9 cellular contexts compared by ENCODE assay signal in genomic region chr11:78078218-78079167, GRCh38. TPM values are rescaled to one million over a fixed set of nuclear protein-coding genes. Genes with fewer than 3 reads are reported as not detected.
DNase-seq lines count a peak whose midpoint lies in the region; ATAC-seq, FAIRE-seq and TF ChIP-seq lines count a peak whose summit lies in the region.
"Had no signal": no experiment of that assay in that cellular context is flagged by ENCODE, and none has a peak within 500 bp of the region (broad histone marks: within the 10 kb centered on the region; RNA-seq: fewer than 3 reads in every experiment).

No MANE protein-coding gene starts in this region.

- H3K27ac ChIP-seq in HepG2 (ENCODE audit: extremely low read length, insufficient read depth, low read length) (peak overlapping the region; percentile 87), thyroid gland (peak overlapping the region; percentile 92 to 97 (median 95))

- H3K9ac ChIP-seq in HepG2 (ENCODE audit: insufficient read depth, low read depth, low read length): peak overlapping the region; percentile 96

- H3K36me3 ChIP-seq in HepG2 (replicated peaks in 1 of 2; ENCODE audit: control insufficient read depth in 1 of 2, insufficient read depth in 2 of 2, low read length in 2 of 2) (peaks cover 0 to 17% of the 10 kb centered on the region in 2 experiments; a peak in 3 of 5 replicates), thyroid gland (no peaks in the 10 kb centered on the region)

- no peak for ATAC-seq in activated CD8-positive, alpha-beta memory T cell treated with anti-CD3 and anti-CD28 coated beads, Interleukin-2, amount 10 ng/mL, durations not matched to agents 7 days and 5 days
- ATAC-seq in HepG2: peak; percentile 25
- ATAC-seq in GM18867 (IDR thresholded peaks at IDR 0.05; ENCODE audit: unreplicated experiment): no peak

- H3K4me3 Mint-ChIP-seq in activated CD8-positive, alpha-beta memory T cell treated with anti-CD3 and anti-CD28 coated beads, Interleukin-2, amount 10 ng/mL, durations not matched to agents 7 days and 5 days: peak overlapping the region; percentile 96
- H3K4me3 Mint-ChIP-seq in activated naive CD8-positive, alpha-beta T cell: peak overlapping the region; percentile 96

- H3K27me3 ChIP-seq in HepG2 (ENCODE audit: control insufficient read depth in 1 of 2, insufficient read depth in 2 of 2, low read length in 2 of 2) (no peaks in the 10 kb centered on the region; a peak in 1 of 5 replicates), thyroid gland (no peaks in the 10 kb centered on the region)

- H3K9me3 ChIP-seq in HepG2 (ENCODE audit: low read length) (no peaks in the 10 kb centered on the region), thyroid gland (no peaks in the 10 kb centered on the region)

- TF ChIP-seq RAD21 in HepG2 (CRISPR knock-in tag; IDR thresholded peaks at IDR 0.05): no peak

- no peaks in the 10 kb centered on the region for H3K9me3 Mint-ChIP-seq in activated CD8-positive, alpha-beta memory T cell treated with anti-CD3 and anti-CD28 coated beads, Interleukin-2, amount 10 ng/mL, durations not matched to agents 7 days and 5 days (ENCODE audit: low read depth)
- H3K9me3 Mint-ChIP-seq in activated naive CD8-positive, alpha-beta T cell (ENCODE audit: low read depth): no peaks in the 10 kb centered on the region

- H2AFZ ChIP-seq in HepG2 (ENCODE audit: low read length): no peak overlapping the region

- peak overlapping the region; percentile 86 for H3K27ac Mint-ChIP-seq in activated CD8-positive, alpha-beta memory T cell treated with anti-CD3 and anti-CD28 coated beads, Interleukin-2, amount 10 ng/mL, durations not matched to agents 7 days and 5 days
- H3K27ac Mint-ChIP-seq in activated naive CD8-positive, alpha-beta T cell: peak overlapping the region; percentile 93

- no TSS peak for BruUV-seq in HepG2 (replicated peaks; lab: Mats Ljungman, UMichigan)

- in situ Hi-C loops in HepG2 (cut with HindIII; ENCODE audit: extremely low pct_ligation_motif_present, low pct_unique_long_range_greater_than_20kb): no loop called here

- CTCF ChIA-PET in activated CD8-positive, alpha-beta memory T cell treated with anti-CD3 and anti-CD28 coated beads, Interleukin-2, amount 10 ng/mL, durations not matched to agents 7 days and 5 days (lab: Charles Lee): interaction anchor here (1.0 to 2.4 kb wide), 9 partner anchors 9 to 496 kb away, joined by 3 to 10 read pairs (median 5); partner anchors contain the start of genes INTS4 and NARS2
- CTCF ChIA-PET in HepG2 (lab: Yijun Ruan, JAX; ENCODE audit: low intra/inter-chr PET ratio, low total read pairs): interaction anchor here (0.8 kb wide), 1 partner anchor 30 kb away, joined by 3 read pairs; no protein-coding TSS in a partner anchor

- no peak for DNase-seq in activated CD8-positive, alpha-beta memory T cell treated with anti-CD3 and anti-CD28 coated beads, Interleukin-2, amount 10 ng/mL, durations not matched to agents 7 days and 5 days
- DNase-seq in activated CD8-positive, alpha-beta memory T cell treated with anti-CD3 and anti-CD28 coated beads, Interleukin-2, amount 50 U/mL, for 4 hours: no peak
- DNase-seq in HepG2 (ENCODE audit: low spot score) (no peak), thyroid gland (no peak), hippocampal formation (lab: John Stamatoyannopoulos, UW) (no peak), AG20443 (ENCODE audit: low spot score) (no peak)

- TF ChIP-seq EP300 in HepG2 (IDR thresholded peaks at IDR 0.05; ENCODE audit: low read depth in 2 of 2, low read length in 2 of 2) (no peak), HepG2 (CRISPR knock-in tag; IDR thresholded peaks at IDR 0.05; ENCODE audit: borderline replicate concordance) (no peak)

- H3K27me3 Mint-ChIP-seq in activated CD8-positive, alpha-beta memory T cell treated with anti-CD3 and anti-CD28 coated beads, Interleukin-2, amount 10 ng/mL, durations not matched to agents 7 days and 5 days: no peaks in the 10 kb centered on the region
- no peaks in the 10 kb centered on the region for H3K27me3 Mint-ChIP-seq in activated naive CD8-positive, alpha-beta T cell

- TF ChIP-seq CTCF in HepG2 (CRISPR knock-in tag; IDR thresholded peaks at IDR 0.05): no peak
- TF ChIP-seq CTCF in thyroid gland (IDR thresholded peaks at IDR 0.05): no peak

- peak overlapping the region; percentile 84 for H3K4me2 ChIP-seq in HepG2 (ENCODE audit: low read depth, low read length)

- peaks cover 66% of the 10 kb centered on the region for H3K79me2 ChIP-seq in HepG2 (ENCODE audit: insufficient read depth, low read length)

- peak overlapping the region; percentile 86 to 96 (median 88) for H3K4me3 ChIP-seq in HepG2 (replicated peaks in 1 of 3; ENCODE audit: insufficient read depth in 1 of 3, low read depth in 2 of 3, low read length in 3 of 3)
- peak overlapping the region in 2 of 3 donors; percentile 88 to 97 for H3K4me3 ChIP-seq in thyroid gland (replicated peaks in 1 of 3)

- intact Hi-C loops in HepG2 (cut with micrococcal nuclease; ENCODE audit: unreplicated experiment) (loop anchor here (2.0 to 5.0 kb wide), 2 partner anchors 60 to 109 kb away; partner anchors contain the start of genes ALG8, KCTD21 and USP35), thyroid gland (cut with DNase I) (no loop called here)

- peaks cover 55% of the 10 kb centered on the region for H3K4me1 Mint-ChIP-seq in activated CD8-positive, alpha-beta memory T cell treated with anti-CD3 and anti-CD28 coated beads, Interleukin-2, amount 10 ng/mL, durations not matched to agents 7 days and 5 days
- H3K4me1 Mint-ChIP-seq in activated naive CD8-positive, alpha-beta T cell (ENCODE audit: low read depth): peaks cover 70% of the 10 kb centered on the region

- no peak for TF ChIP-seq POLR2A in HepG2 (IDR thresholded peaks at IDR 0.05; ENCODE audit: insufficient read depth in 1 of 2, low read depth in 2 of 2, low read length in 2 of 2)
- TF ChIP-seq POLR2A in thyroid gland (IDR thresholded peaks at IDR 0.05): no peak

- H3K4me1 ChIP-seq in HepG2 (ENCODE audit: insufficient read depth, low read length) (peaks cover 64% of the 10 kb centered on the region), thyroid gland (peaks cover 28 to 42% of the 10 kb centered on the region in 2 donors)

- H3K36me3 Mint-ChIP-seq in activated CD8-positive, alpha-beta memory T cell treated with anti-CD3 and anti-CD28 coated beads, Interleukin-2, amount 10 ng/mL, durations not matched to agents 7 days and 5 days: peaks cover 22% of the 10 kb centered on the region
- H3K36me3 Mint-ChIP-seq in activated naive CD8-positive, alpha-beta T cell: no peaks in the 10 kb centered on the region

- H4K20me1 ChIP-seq in HepG2 (ENCODE audit: insufficient read depth, low read length): peaks cover 28% of the 10 kb centered on the region

- POLR2A ChIA-PET in HepG2 (lab: Yijun Ruan, JAX): interaction anchor here (1.0 to 5.0 kb wide), 14 partner anchors 8 to 496 kb away, joined by 4 to 37 read pairs (median 7); partner anchors contain the start of genes ALG8, INTS4, KCTD21 and NARS2

- WGBS in HepG2 (ENCODE audit: low lambda C conversion rate): 1% methylated on average over 21 of the region's 21 CpGs
- 25 to 44% methylated on average over 20 to 21 of the region's 21 CpGs for WGBS in thyroid gland, 2 donors

- no peak for FAIRE-seq in HepG2 (lab: Jason Lieb, UNC)
- FAIRE-seq: G401.6 had no signal

RNA-seq across cellular contexts. Expression of gene NDUFC2, which starts 1.2 kb away (rescaled TPM):
- total RNA-seq in activated CD8-positive, alpha-beta memory T cell treated with anti-CD3 and anti-CD28 coated beads, Interleukin-2, amount 10 ng/mL, durations not matched to agents 7 days and 5 days: 100 to 1,000 TPM; 179 to 201 TPM
- total RNA-seq in HepG2 (2016; rRNA removed; fragmentation: Illumina TruSeq; extraction: Trizol) (312 and 363 TPM in 2 replicates), thyroid gland (100 to 1,000 TPM; 205 to 342 (median 228) TPM)
- total RNA-seq in HepG2 (2016; cell fraction: cytosol; rRNA removed; fragmentation: Illumina TruSeq; extraction: Trizol; ENCODE audit: low read depth): 93.1 and 138 TPM in 2 replicates
- total RNA-seq in HepG2 (2016; cell fraction: insoluble cytoplasmic fraction; rRNA removed; fragmentation: Illumina TruSeq; extraction: Trizol): 330 and 377 TPM in 2 replicates
- total RNA-seq in HepG2 (2016; cell fraction: membrane; rRNA removed; fragmentation: Illumina TruSeq; extraction: Trizol): 90.9 and 140 TPM in 2 replicates
- total RNA-seq in HepG2 (2016; cell fraction: nucleus; rRNA removed; fragmentation: Illumina TruSeq; extraction: Trizol): 278 and 315 TPM in 2 replicates
- 220 and 256 TPM in 2 replicates for polyA plus RNA-seq in HepG2 (2011; rRNA removed)
- 307 and 524 TPM in 2 replicates for polyA plus RNA-seq in HepG2 (2011; cell fraction: cytosol; rRNA removed)
- 91.7 and 102 TPM in 2 replicates for polyA plus RNA-seq in HepG2 (2011; cell fraction: nucleus; rRNA removed)
- polyA plus RNA-seq in HepG2 (2012): 411 and 581 TPM in 2 replicates
- 163 and 221 TPM in 2 replicates for polyA plus RNA-seq in HepG2 (2016; cell fraction: cytosol; fragmentation: Illumina TruSeq; extraction: Trizol; ENCODE audit: low read depth)
- 491 and 517 TPM in 2 replicates for polyA plus RNA-seq in HepG2 (2016; cell fraction: insoluble cytoplasmic fraction; fragmentation: Illumina TruSeq; extraction: Trizol; ENCODE audit: low read depth)
- polyA plus RNA-seq in HepG2 (2016; cell fraction: membrane; fragmentation: Illumina TruSeq; extraction: Trizol; ENCODE audit: low read depth): 170 and 204 TPM in 2 replicates
- polyA plus RNA-seq in HepG2 (2016; cell fraction: nucleus; fragmentation: Illumina TruSeq; extraction: Trizol; ENCODE audit: insufficient read depth, low read depth): 572 and 587 TPM in 2 replicates
- polyA minus RNA-seq in HepG2 (2011; rRNA and poly(A)+ RNA removed; ENCODE audit: low replicate concordance): 103 and 165 TPM in 2 replicates
- 108 and 131 TPM in 2 replicates for polyA minus RNA-seq in HepG2 (2011; cell fraction: cytosol; rRNA and poly(A)+ RNA removed)
- 63.0 and 77.8 TPM in 2 replicates for polyA minus RNA-seq in HepG2 (2011; cell fraction: nucleus; rRNA and poly(A)+ RNA removed)

RNA-seq across cellular contexts. Expression of gene THRSP, which starts 14.8 kb away (rescaled TPM):
- not detected for total RNA-seq in activated CD8-positive, alpha-beta memory T cell treated with anti-CD3 and anti-CD28 coated beads, Interleukin-2, amount 10 ng/mL, durations not matched to agents 7 days and 5 days
- total RNA-seq in HepG2 (2016; rRNA removed; fragmentation: Illumina TruSeq; extraction: Trizol): 0.13 TPM in 1 of 2 replicates, not detected in the other
- not detected in 2 replicates for total RNA-seq in HepG2 (2016; cell fraction: cytosol; rRNA removed; fragmentation: Illumina TruSeq; extraction: Trizol; ENCODE audit: low read depth)
- total RNA-seq in HepG2 (2016; cell fraction: insoluble cytoplasmic fraction; rRNA removed; fragmentation: Illumina TruSeq; extraction: Trizol): not detected in 2 replicates
- total RNA-seq in HepG2 (2016; cell fraction: membrane; rRNA removed; fragmentation: Illumina TruSeq; extraction: Trizol): not detected in 2 replicates
- total RNA-seq in HepG2 (2016; cell fraction: nucleus; rRNA removed; fragmentation: Illumina TruSeq; extraction: Trizol): 0.34 TPM in 1 of 2 replicates, not detected in the other
- 0.48 and 0.58 TPM in 2 replicates for polyA plus RNA-seq in HepG2 (2011; rRNA removed)
- polyA plus RNA-seq in HepG2 (2011; cell fraction: cytosol; rRNA removed): 0.35 and 0.43 TPM in 2 replicates
- 0.61 and 0.71 TPM in 2 replicates for polyA plus RNA-seq in HepG2 (2011; cell fraction: nucleus; rRNA removed)
- polyA plus RNA-seq in HepG2 (2012): 0.13 and 0.20 TPM in 2 replicates
- polyA plus RNA-seq in HepG2 (2016; cell fraction: cytosol; fragmentation: Illumina TruSeq; extraction: Trizol; ENCODE audit: low read depth): not detected in 2 replicates
- polyA plus RNA-seq in HepG2 (2016; cell fraction: insoluble cytoplasmic fraction; fragmentation: Illumina TruSeq; extraction: Trizol; ENCODE audit: low read depth): not detected in 2 replicates
- not detected in 2 replicates for polyA plus RNA-seq in HepG2 (2016; cell fraction: membrane; fragmentation: Illumina TruSeq; extraction: Trizol; ENCODE audit: low read depth)
- 0.41 TPM in 1 of 2 replicates, not detected in the other for polyA plus RNA-seq in HepG2 (2016; cell fraction: nucleus; fragmentation: Illumina TruSeq; extraction: Trizol; ENCODE audit: insufficient read depth, low read depth)
- 0.86 TPM in 1 of 2 replicates, not detected in the other for polyA minus RNA-seq in HepG2 (2011; rRNA and poly(A)+ RNA removed; ENCODE audit: low replicate concordance)
- not detected in 2 replicates for polyA minus RNA-seq in HepG2 (2011; cell fraction: cytosol; rRNA and poly(A)+ RNA removed)
- polyA minus RNA-seq in HepG2 (2011; cell fraction: nucleus; rRNA and poly(A)+ RNA removed): 0.64 TPM in 1 of 2 replicates, not detected in the other
- 1 to 10 TPM in 2 of 4 donors, under 1 TPM in 1, not detected in 1; 0.67 to 7.2 (median 2.8) TPM for total RNA-seq in thyroid gland

RNA-seq across cellular contexts. Expression of gene KCTD14, which starts 55.4 kb away (rescaled TPM):
- under 1 TPM; 0.18 to 0.23 TPM for total RNA-seq in activated CD8-positive, alpha-beta memory T cell treated with anti-CD3 and anti-CD28 coated beads, Interleukin-2, amount 10 ng/mL, durations not matched to agents 7 days and 5 days
- total RNA-seq in HepG2 (2016; rRNA removed; fragmentation: Illumina TruSeq; extraction: Trizol): 10.3 and 15.3 TPM in 2 replicates
- 2.4 and 3.4 TPM in 2 replicates for total RNA-seq in HepG2 (2016; cell fraction: cytosol; rRNA removed; fragmentation: Illumina TruSeq; extraction: Trizol; ENCODE audit: low read depth)
- total RNA-seq in HepG2 (2016; cell fraction: insoluble cytoplasmic fraction; rRNA removed; fragmentation: Illumina TruSeq; extraction: Trizol): 9.9 and 15.5 TPM in 2 replicates
- 5.3 TPM in 2 replicates for total RNA-seq in HepG2 (2016; cell fraction: membrane; rRNA removed; fragmentation: Illumina TruSeq; extraction: Trizol)
- total RNA-seq in HepG2 (2016; cell fraction: nucleus; rRNA removed; fragmentation: Illumina TruSeq; extraction: Trizol): 4.4 and 4.9 TPM in 2 replicates
- polyA plus RNA-seq in HepG2 (2011; rRNA removed): 12.6 and 15.6 TPM in 2 replicates
- 13.0 and 14.4 TPM in 2 replicates for polyA plus RNA-seq in HepG2 (2011; cell fraction: cytosol; rRNA removed)
- 3.1 and 4.4 TPM in 2 replicates for polyA plus RNA-seq in HepG2 (2011; cell fraction: nucleus; rRNA removed)
- 11.1 and 12.1 TPM in 2 replicates for polyA plus RNA-seq in HepG2 (2012)
- 2.7 and 2.8 TPM in 2 replicates for polyA plus RNA-seq in HepG2 (2016; cell fraction: cytosol; fragmentation: Illumina TruSeq; extraction: Trizol; ENCODE audit: low read depth)
- 25.7 and 26.4 TPM in 2 replicates for polyA plus RNA-seq in HepG2 (2016; cell fraction: insoluble cytoplasmic fraction; fragmentation: Illumina TruSeq; extraction: Trizol; ENCODE audit: low read depth)
- polyA plus RNA-seq in HepG2 (2016; cell fraction: membrane; fragmentation: Illumina TruSeq; extraction: Trizol; ENCODE audit: low read depth): 5.3 and 5.6 TPM in 2 replicates
- 6.9 and 9.0 TPM in 2 replicates for polyA plus RNA-seq in HepG2 (2016; cell fraction: nucleus; fragmentation: Illumina TruSeq; extraction: Trizol; ENCODE audit: insufficient read depth, low read depth)
- 0.12 and 17.7 TPM in 2 replicates for polyA minus RNA-seq in HepG2 (2011; rRNA and poly(A)+ RNA removed; ENCODE audit: low replicate concordance)
- polyA minus RNA-seq in HepG2 (2011; cell fraction: cytosol; rRNA and poly(A)+ RNA removed): 7.1 and 7.4 TPM in 2 replicates
- 2.3 and 5.1 TPM in 2 replicates for polyA minus RNA-seq in HepG2 (2011; cell fraction: nucleus; rRNA and poly(A)+ RNA removed)
- 10 to 100 TPM; 11.6 to 23.7 (median 14.4) TPM for total RNA-seq in thyroid gland
